In the genomic region with DNA sequence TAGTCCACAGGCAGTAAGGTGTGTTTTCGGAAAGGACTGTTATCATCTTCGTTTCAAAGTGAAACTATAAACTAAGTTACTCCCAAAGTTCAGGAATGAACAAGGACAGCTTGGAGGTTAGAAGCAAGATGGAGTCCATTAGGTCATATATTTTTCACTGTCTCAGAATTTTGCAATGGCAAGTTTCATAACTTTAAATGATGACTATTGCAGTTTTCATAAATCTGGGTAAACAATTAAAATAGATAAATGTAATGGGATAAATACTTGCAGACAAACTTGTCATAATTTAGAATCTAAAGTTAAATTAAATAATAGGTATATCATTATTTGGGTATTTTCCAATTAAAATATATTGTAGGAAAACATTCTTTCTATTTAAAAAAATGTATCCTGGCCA, we compare ENCODE assay signal across 2 cellular contexts.
TF ChIP-seq lines count a peak whose summit lies in the region.

No MANE protein-coding gene starts in this region.

TF ChIP-seq in HepG2, 621 proteins besides CTCF, POLR2A, EP300 and RAD21:
- no peak for TF ChIP-seq ZNF616 (CRISPR knock-in tag; IDR thresholded peaks at IDR 0.05; ENCODE audit: low read depth)
- no peak for TF ChIP-seq BCL3 (CRISPR knock-in tag; IDR thresholded peaks at IDR 0.05)
- peak; percentile 80 to 91 for TF ChIP-seq MAFK (conservative IDR thresholded peaks at IDR 0.05 in 1 of 2, IDR thresholded peaks at IDR 0.05 in 1 of 2; ENCODE audit: low read length in 2 of 2)
- peak; percentile 84 for TF ChIP-seq MAFF (IDR thresholded peaks at IDR 0.05; ENCODE audit: low read depth, low read length)

TF ChIP-seq in K562, 482 proteins besides CTCF, POLR2A, EP300 and RAD21:
- TF ChIP-seq C11orf30 (IDR thresholded peaks at IDR 0.05; ENCODE audit: low read depth) (peak; percentile 54; the same call in 1 of the 2 replicates), MAFK (IDR thresholded peaks at IDR 0.05; ENCODE audit: low read length) (peak; percentile 33; the same call in 1 of the 2 replicates), ZNF316 (IDR thresholded peaks at IDR 0.05) (peak; percentile 87), NFIX (CRISPR knock-in tag; IDR thresholded peaks at IDR 0.05; ENCODE audit: low read depth) (no peak), ZNF408 (CRISPR knock-in tag; IDR thresholded peaks at IDR 0.05; ENCODE audit: low read depth) (no peak), MAFF (IDR thresholded peaks at IDR 0.05; ENCODE audit: low read length) (no peak; the same call in 1 of the 2 replicates), MAFG (tag; conservative IDR thresholded peaks at IDR 0.05) (peak; percentile 39)
TF ChIP-seq in K562: peak in this region for 4.
